In genomic region chr11:79672786-79673185, GRCh38 we compare ENCODE assay signal across 24 cellular contexts.
"Had no signal": no experiment of that assay in that cellular context is flagged by ENCODE, and none has a peak within 500 bp of the region (broad histone marks: within the 10 kb centered on the region; RNA-seq: fewer than 3 reads in every experiment).

No MANE protein-coding gene starts in this region.

- DNase-seq: IMR-90, Karpas-422, KG1, MG63, NCI-H1092, NCI-H1105 treated with DMSO at 0.1 percent for 48 hours, NCI-H1417 treated with DMSO at 0.1 percent for 48 hours, NCI-H146, NCI-H1694 treated with DMSO at 0.1 percent for 48 hours, NCI-H1930, NCI-H2081, NCI-H2107, NCI-H2227 treated with DMSO at 0.1 percent for 48 hours, NCI-H524, NCI-H526 treated with DMSO at 0.1 percent for 48 hours, NCI-H748 treated with DMSO at 0.1 percent for 48 hours, PC-3, SHP77, SK-N-SH, SW 1271, T-cell had no signal

- H3K9ac ChIP-seq: SK-N-SH had no signal

- H3K4me3 ChIP-seq: MG63 had no signal

- H3K36me3 ChIP-seq: MG63 had no signal

- H3K4me2 ChIP-seq: SK-N-SH had no signal

- ATAC-seq: HepG2, Panc1, PC-3, T-cell had no signal

- H3K27ac ChIP-seq: RWPE1 had no signal

- H3K9me3 ChIP-seq: MG63, SK-N-SH had no signal

- H3K27me3 ChIP-seq: MG63 had no signal
